7 cellular contexts compared by ENCODE assay signal in the genomic region with DNA sequence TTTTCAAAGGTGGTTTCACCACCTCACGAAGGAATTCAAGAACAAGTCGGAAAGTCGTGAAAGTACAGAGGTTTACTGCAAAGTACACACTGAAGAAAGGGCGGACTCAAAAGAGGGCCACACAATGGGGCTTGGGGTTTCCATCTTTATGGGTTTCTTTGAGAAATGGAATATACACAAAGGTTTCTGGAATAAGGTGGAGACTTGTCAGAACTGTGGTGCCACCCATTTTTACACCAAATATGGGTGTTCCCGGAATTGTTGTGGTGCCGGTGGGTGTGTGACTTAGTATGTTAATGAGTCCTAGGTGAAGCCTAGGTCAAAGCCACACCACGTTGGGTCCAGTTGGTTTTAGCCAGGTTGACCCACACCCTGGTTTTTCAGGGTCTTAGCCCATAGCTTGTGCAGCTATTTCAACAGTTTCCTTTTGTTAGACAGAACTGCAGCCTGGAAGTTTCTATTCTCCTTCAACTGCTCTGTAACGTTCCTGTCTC. TPM values are rescaled to one million over a fixed set of nuclear protein-coding genes. Genes with fewer than 3 reads are reported as not detected.
A peak's percentile ranks its signal among the peaks of the same experiment; 100 is the strongest.
DNase-seq lines count a peak whose midpoint lies in the region; ATAC-seq and TF ChIP-seq lines count a peak whose summit lies in the region.

No MANE protein-coding gene starts in this region.

- no peak overlapping the region for H3K4me3 ChIP-seq in HEK293 (ENCODE audit: low read depth, low read length)
- peak overlapping the region; percentile 44 for H3K4me3 ChIP-seq in fibroblast of the aortic adventitia (ENCODE audit: low read depth, low read length)
- peak overlapping the region in 4 of 7 experiments; percentile 83 to 93 (median 92) for H3K4me3 ChIP-seq in skin epidermis

- TF ChIP-seq CTCF in HEK293 (tag by site-specific recombination; IDR thresholded peaks at IDR 0.05): no peak
- TF ChIP-seq CTCF in fibroblast of the aortic adventitia (IDR thresholded peaks at IDR 0.05; ENCODE audit: insufficient read depth, low read length): no peak

- H3K27me3 Mint-ChIP-seq in T-helper 17 cell: no peaks in the 10 kb centered on the region

- no peaks in the 10 kb centered on the region for H3K36me3 Mint-ChIP-seq in T-helper 17 cell (ENCODE audit: low read depth)

- DNase-seq in T-helper 17 cell (no peak), fibroblast of the aortic adventitia (ENCODE audit: low read depth) (no peak)
- no peak for DNase-seq in effector CD8-positive, alpha-beta T cell (lab: John Stamatoyannopoulos, UW)

- H3K4me1 Mint-ChIP-seq in T-helper 17 cell: peaks cover 5% of the 10 kb centered on the region

- H3K4me1 ChIP-seq in HEK293 (ENCODE audit: control insufficient read depth, insufficient read depth, low read length): no peaks in the 10 kb centered on the region

- ATAC-seq in T-helper 17 cell (no peak), HG02884 (IDR thresholded peaks at IDR 0.05; ENCODE audit: unreplicated experiment) (no peak), GM21367 (IDR thresholded peaks at IDR 0.05; ENCODE audit: unreplicated experiment) (no peak)

- H3K27ac ChIP-seq in HEK293 (ENCODE audit: extremely low read depth, low read depth, low read length) (no peak overlapping the region), skin epidermis (peak overlapping the region in 11 of 21 experiments; percentile 6 to 59 (median 35))

- no peak overlapping the region for H3K27ac Mint-ChIP-seq in T-helper 17 cell

- no peaks in the 10 kb centered on the region for H3K9me3 ChIP-seq in HEK293 (ENCODE audit: control insufficient read depth, insufficient read depth, low read depth, low read length)
- no peaks in the 10 kb centered on the region for H3K9me3 ChIP-seq in T-helper 17 cell (ENCODE audit: control insufficient read depth, low read length, poor library complexity, severe bottlenecking)

- peak overlapping the region; percentile 66 for H3K4me3 Mint-ChIP-seq in T-helper 17 cell

- CTCF ChIA-PET in HEK293 (lab: Yijun Ruan, JAX): interaction anchor here (0.6 kb wide), 2 partner anchors 74 to 243 kb away, joined by 4 read pairs; no protein-coding TSS in a partner anchor

- H3K36me3 ChIP-seq in HEK293 (ENCODE audit: control insufficient read depth in 2 of 2, insufficient read depth in 1 of 2, low read length in 2 of 2): no peaks in the 10 kb centered on the region; a peak in 1 of 3 replicates

- POLR2A ChIA-PET in HEK293 (lab: Yijun Ruan, JAX): no interaction called here

TF ChIP-seq in HEK293, 187 proteins besides CTCF, POLR2A, EP300 and RAD21:
- no peak for TF ChIP-seq ZNF223 (tag by site-specific recombination; IDR thresholded peaks at IDR 0.05)
- TF ChIP-seq PRDM1 (tag by site-specific recombination; IDR thresholded peaks at IDR 0.05): peak; percentile 34; the same call in 1 of the 2 replicates
- no peak for TF ChIP-seq HOXD13 (CRISPR knock-in tag; IDR thresholded peaks at IDR 0.05; ENCODE audit: borderline replicate concordance)
- no peak for TF ChIP-seq ZNF292 (tag by site-specific recombination; IDR thresholded peaks at IDR 0.05; ENCODE audit: borderline replicate concordance, low read depth)
- TF ChIP-seq ZNF248 (tag by site-specific recombination; IDR thresholded peaks at IDR 0.05): no peak
- no peak for TF ChIP-seq ZNF121 (tag by site-specific recombination; IDR thresholded peaks at IDR 0.05)
- TF ChIP-seq ZNF555 (tag by site-specific recombination; conservative IDR thresholded peaks at IDR 0.05): no peak
- TF ChIP-seq, protein P1, sequence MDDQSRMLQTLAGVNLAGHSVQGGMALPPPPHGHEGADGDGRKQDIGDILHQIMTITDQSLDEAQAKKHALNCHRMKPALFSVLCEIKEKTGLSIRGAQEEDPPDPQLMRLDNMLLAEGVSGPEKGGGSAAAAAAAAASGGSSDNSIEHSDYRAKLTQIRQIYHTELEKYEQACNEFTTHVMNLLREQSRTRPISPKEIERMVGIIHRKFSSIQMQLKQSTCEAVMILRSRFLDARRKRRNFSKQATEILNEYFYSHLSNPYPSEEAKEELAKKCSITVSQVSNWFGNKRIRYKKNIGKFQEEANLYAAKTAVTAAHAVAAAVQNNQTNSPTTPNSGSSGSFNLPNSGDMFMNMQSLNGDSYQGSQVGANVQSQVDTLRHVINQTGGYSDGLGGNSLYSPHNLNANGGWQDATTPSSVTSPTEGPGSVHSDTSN (CRISPR knock-in tag; IDR thresholded peaks at IDR 0.05): no peak
- no peak for TF ChIP-seq ZSCAN16 (tag by site-specific recombination; IDR thresholded peaks at IDR 0.05)
- TF ChIP-seq WT1 (tag by site-specific recombination; IDR thresholded peaks at IDR 0.05): no peak
- no peak for TF ChIP-seq ZNF423 (tag by site-specific recombination; IDR thresholded peaks at IDR 0.05)
- no peak for TF ChIP-seq ZBTB20 (tag by site-specific recombination; IDR thresholded peaks at IDR 0.05)
- TF ChIP-seq, protein P2, sequence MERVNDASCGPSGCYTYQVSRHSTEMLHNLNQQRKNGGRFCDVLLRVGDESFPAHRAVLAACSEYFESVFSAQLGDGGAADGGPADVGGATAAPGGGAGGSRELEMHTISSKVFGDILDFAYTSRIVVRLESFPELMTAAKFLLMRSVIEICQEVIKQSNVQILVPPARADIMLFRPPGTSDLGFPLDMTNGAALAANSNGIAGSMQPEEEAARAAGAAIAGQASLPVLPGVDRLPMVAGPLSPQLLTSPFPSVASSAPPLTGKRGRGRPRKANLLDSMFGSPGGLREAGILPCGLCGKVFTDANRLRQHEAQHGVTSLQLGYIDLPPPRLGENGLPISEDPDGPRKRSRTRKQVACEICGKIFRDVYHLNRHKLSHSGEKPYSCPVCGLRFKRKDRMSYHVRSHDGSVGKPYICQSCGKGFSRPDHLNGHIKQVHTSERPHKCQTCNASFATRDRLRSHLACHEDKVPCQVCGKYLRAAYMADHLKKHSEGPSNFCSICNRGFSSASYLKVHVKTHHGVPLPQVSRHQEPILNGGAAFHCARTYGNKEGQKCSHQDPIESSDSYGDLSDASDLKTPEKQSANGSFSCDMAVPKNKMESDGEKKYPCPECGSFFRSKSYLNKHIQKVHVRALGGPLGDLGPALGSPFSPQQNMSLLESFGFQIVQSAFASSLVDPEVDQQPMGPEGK (tag by site-specific recombination; IDR thresholded peaks at IDR 0.05): no peak
- peak; percentile 46 for TF ChIP-seq ZNF335 (tag by site-specific recombination; conservative IDR thresholded peaks at IDR 0.05)
- TF ChIP-seq GLIS2 (tag by site-specific recombination; IDR thresholded peaks at IDR 0.05): no peak

RNA-seq across cellular contexts. Expression of a gene that starts 0.6 kb away (rescaled TPM):
- total RNA-seq in T-helper 17 cell: 1 to 10 TPM; 1.7 to 2.2 TPM
- total RNA-seq in fibroblast of the aortic adventitia (ENCODE audit: low replicate concordance): 36.2 and 84.3 TPM in 2 replicates

RNA-seq across cellular contexts. Expression of a gene that starts 19.7 kb away (rescaled TPM):
- under 1 TPM in 1 of 2 donors, not detected in 1; 0.37 TPM for total RNA-seq in T-helper 17 cell
- total RNA-seq in fibroblast of the aortic adventitia (ENCODE audit: low replicate concordance): 0.54 and 0.90 TPM in 2 replicates

Comparison
In these comparisons a context has a peak if more than half of its experiments do, and no peak if none do; other contexts are left out.
1. RNA of a gene that starts 0.6 kb away (total RNA-seq): 36.2 to 84.3 TPM in fibroblast of the aortic adventitia; 1.7 to 2.2 TPM in T-helper 17 cell; every median in the first group is over 10 times any median in the second.